In genomic region chr5:131264453-131265200, GRCh38 we compare ENCODE assay signal across 8 cellular contexts. TPM values are rescaled to one million over a fixed set of nuclear protein-coding genes. Genes with fewer than 3 reads are reported as not detected.
DNase-seq lines count a peak whose midpoint lies in the region; ATAC-seq and TF ChIP-seq lines count a peak whose summit lies in the region.

No MANE protein-coding gene starts in this region.

- peak overlapping the region; percentile 87 to 96 (median 94) for H3K27ac ChIP-seq in gastrocnemius medialis

- in situ Hi-C loops in G401 (cut with HindIII; ENCODE audit: low sequenced_read_pairs) = no loop called here
- in situ Hi-C loops in astrocyte of the cerebellum (cut with HindIII; ENCODE audit: low sequenced_read_pairs) = loop anchor here (25.0 kb wide), 1 partner anchor 148 kb away; no protein-coding TSS in a partner anchor
- in situ Hi-C loops in gastrocnemius medialis (cut with MboI; ENCODE audit: low sequenced_read_pairs in 4 of 4) = loop anchor here in 2 of 4 donors (5.0 kb wide), 2 partner anchors 92 to 97 kb away; partner anchors contain the start of genes HINT1 (in 1 of the 2) and LYRM7 (in 1 of the 2)

- CTCF ChIA-PET in GM10248 (lab: Yijun Ruan, JAX) = interaction anchor here (0.7 to 5.0 kb wide), 16 partner anchors 10 to 160 kb away, joined by 3 to 33 read pairs (median 5); partner anchors contain the start of gene HINT1

- H3K9me3 ChIP-seq in iPS-15b (ENCODE audit: control insufficient read depth, insufficient read depth, low read length) = no peaks in the 10 kb centered on the region
- H3K9me3 ChIP-seq in gastrocnemius medialis = no peaks in the 10 kb centered on the region

- no peaks in the 10 kb centered on the region for H3K27me3 ChIP-seq in iPS-15b (ENCODE audit: control insufficient read depth, insufficient read depth, low read length)
- no peaks in the 10 kb centered on the region for H3K27me3 ChIP-seq in gastrocnemius medialis

- H3K4me3 ChIP-seq in astrocyte of the cerebellum (ENCODE audit: low read depth, low read length) (peak overlapping the region; percentile 98), iPS-15b (ENCODE audit: low read depth, low read length) (peak overlapping the region; percentile 93), gastrocnemius medialis (peak overlapping the region; percentile 95 to 100 (median 98))

- intact Hi-C loops in gastrocnemius medialis (cut with DNase I; ENCODE audit: low total_unique reads) = loop anchor here (10.0 kb wide), 1 partner anchor 150 kb away; no protein-coding TSS in a partner anchor

- H3K9ac ChIP-seq in iPS-15b (ENCODE audit: low read depth, low read length) = peak overlapping the region; percentile 85

- peak; percentile 50 for DNase-seq in G401 (ENCODE audit: low spot score)
- DNase-seq in RPMI7951 (ENCODE audit: low read depth) = peak; percentile 20
- no peak for DNase-seq in astrocyte of the cerebellum (ENCODE audit: low read depth)
- DNase-seq in gastrocnemius medialis = peak; percentile 14 to 21
- no peak for DNase-seq in mucosa of gallbladder (ENCODE audit: low spot score)
- DNase-seq in GM10248 (ENCODE audit: extremely low spot score) = no peak

- POLR2A ChIA-PET in GM10248 (lab: Yijun Ruan, JAX) = interaction anchor here (1.1 to 2.2 kb wide), 4 partner anchors 12 to 55 kb away, joined by 4 to 6 read pairs (median 4); no protein-coding TSS in a partner anchor

- ATAC-seq in HG02642 (IDR thresholded peaks at IDR 0.05; ENCODE audit: poor library complexity, unreplicated experiment) (peak; percentile 14), gastrocnemius medialis (peak; percentile 10 to 21)

- TF ChIP-seq CTCF in astrocyte of the cerebellum (IDR thresholded peaks at IDR 0.05; ENCODE audit: low read depth, low read length, missing control alignments) (no peak), gastrocnemius medialis (IDR thresholded peaks at IDR 0.05 in 4 of 5, conservative IDR thresholded peaks at IDR 0.05 in 1 of 5) (no peak), GM10248 (IDR thresholded peaks at IDR 0.05; ENCODE audit: control extremely low read depth, extremely low read depth, low read depth, missing control alignments) (no peak)

- H3K36me3 ChIP-seq in iPS-15b (ENCODE audit: control insufficient read depth, insufficient read depth, low read length) (no peaks in the 10 kb centered on the region), gastrocnemius medialis (no peaks in the 10 kb centered on the region)

- TF ChIP-seq POLR2A in gastrocnemius medialis (IDR thresholded peaks at IDR 0.05) = no peak

- H3K4me1 ChIP-seq in iPS-15b (ENCODE audit: control insufficient read depth, insufficient read depth, low read length) = peaks cover 8% of the 10 kb centered on the region
- H3K4me1 ChIP-seq in gastrocnemius medialis = peaks cover 39 to 51% of the 10 kb centered on the region in 2 donors

RNA-seq across cellular contexts. Expression of gene CDC42SE2, which starts 0.8 kb away (rescaled TPM):
- 30.0 and 53.1 TPM in 2 replicates for total RNA-seq in G401 (2014; rRNA removed; shearing (Covaris generic))
- total RNA-seq in RPMI7951 (2014; rRNA removed; shearing (Covaris generic)) = 12.7 and 14.2 TPM in 2 replicates
- 10 to 100 TPM; 23.9 to 29.6 (median 26.4) TPM for total RNA-seq in gastrocnemius medialis
- 47.6 TPM for total RNA-seq in mucosa of gallbladder

Comparison
In these comparisons a context has a peak if more than half of its experiments do, and no peak if none do; other contexts are left out.
1. DNase-seq: peak in G401 (single experiment), RPMI7951 (single experiment) and gastrocnemius medialis (2 of 2); none in astrocyte of the cerebellum (single experiment), mucosa of gallbladder (single experiment) and GM10248 (single experiment).
2. Peak in every context shown above with its lines, with median percentiles within 50 percentile points of each other: H3K4me3 ChIP-seq.